ENCODE assay signal across 26 cellular contexts in the genomic region with DNA sequence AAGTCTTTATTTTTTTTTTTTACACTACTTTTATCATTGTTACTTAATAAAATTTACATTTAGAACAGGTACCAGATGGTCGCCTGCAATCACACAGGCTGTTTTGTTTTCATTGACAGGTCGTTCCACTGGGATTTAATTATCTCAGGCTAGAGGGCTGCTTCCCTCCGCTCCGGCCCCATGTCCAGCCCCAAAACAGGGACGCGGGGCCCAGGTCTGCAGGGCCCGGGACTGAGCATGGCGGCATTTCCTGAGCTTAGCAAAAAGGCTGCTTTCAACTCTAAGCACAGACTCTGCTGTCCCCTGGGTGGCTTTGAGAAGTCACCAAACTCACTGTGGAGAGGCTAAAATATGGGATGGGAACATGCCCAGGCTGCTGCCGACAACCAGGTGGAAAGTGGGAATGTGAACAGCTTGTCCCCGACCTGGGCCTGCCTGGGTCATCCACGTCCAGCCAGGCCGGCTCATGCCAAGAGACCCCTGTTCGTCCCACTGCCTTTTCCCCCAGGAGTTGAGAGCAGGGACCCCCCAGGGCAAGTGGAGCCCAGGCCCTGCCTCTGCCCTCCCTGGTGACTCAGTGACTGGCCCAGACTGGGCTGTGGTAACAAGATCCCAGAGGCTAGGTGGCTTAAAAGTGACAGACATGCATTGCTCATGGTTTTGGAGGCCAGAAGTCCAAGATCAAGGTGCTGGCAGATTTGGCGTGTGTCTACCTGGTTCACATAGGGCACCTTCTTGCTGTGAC.
DNase-seq lines count a peak whose midpoint lies in the region; ATAC-seq, FAIRE-seq and TF ChIP-seq lines count a peak whose summit lies in the region.
"Had no signal": no experiment of that assay in that cellular context is flagged by ENCODE, and none has a peak within 500 bp of the region (broad histone marks: within the 10 kb centered on the region; RNA-seq: fewer than 3 reads in every experiment).

No MANE protein-coding gene starts in this region.

- H3K9ac ChIP-seq in H1 (replicated peaks in 1 of 4; ENCODE audit: extremely low read depth in 1 of 4, low read depth in 3 of 4, low read length in 3 of 4), result no peak overlapping the region
- H3K9ac ChIP-seq: GM23248 had no signal

- no peaks in the 10 kb centered on the region for H3K4me1 Mint-ChIP-seq in activated CD4-positive, alpha-beta T cell treated with anti-CD3 and anti-CD28 coated beads, Interleukin-2, amount 10 ng/mL, durations not matched to agents 7 days and 5 days
- H3K4me1 Mint-ChIP-seq: CD8-positive, alpha-beta memory T cell had no signal

- no peaks in the 10 kb centered on the region for H3K9me3 ChIP-seq in H1 (ENCODE audit: insufficient read depth in 2 of 2, low read depth in 1 of 2, low read length in 1 of 2)
- no peaks in the 10 kb centered on the region for H3K9me3 ChIP-seq in spleen
- H3K9me3 ChIP-seq: A549, HAP-1 had no signal

- no peak overlapping the region for H2BK20ac ChIP-seq in H1 (ENCODE audit: low read length)

- H3K36me3 Mint-ChIP-seq in activated CD4-positive, alpha-beta T cell treated with anti-CD3 and anti-CD28 coated beads, Interleukin-2, amount 10 ng/mL, durations not matched to agents 7 days and 5 days (ENCODE audit: low read depth), result no peaks in the 10 kb centered on the region
- H3K36me3 Mint-ChIP-seq: CD8-positive, alpha-beta memory T cell had no signal

- H2BK120ac ChIP-seq in H1 (replicated peaks; ENCODE audit: low read depth, low read length), result no peak overlapping the region

- DNase-seq in Daoy (ENCODE audit: low read depth), result peak; percentile 23
- peak; percentile 35 for DNase-seq in NCI-H2171 (lab: John Stamatoyannopoulos, UW)
- no peak for DNase-seq in H1 (ENCODE audit: low read depth in 1 of 2, low spot score in 2 of 2)
- DNase-seq in spleen, result peak; percentile 45
- no peak for DNase-seq in activated CD4-positive, alpha-beta T cell treated with anti-CD3 and anti-CD28 coated beads, Interleukin-2, amount 10 ng/mL, durations not matched to agents 7 days and 5 days
- DNase-seq in stimulated activated CD4-positive, alpha-beta T cell treated with anti-CD3 and anti-CD28 coated beads, Interleukin-15, amount 100 ng/mL, for 24 hours, result no peak
- DNase-seq: C1 segment of cervical spinal cord, DMS153, GM23248, HFFc6, KBM-7, MV-4-11, NCI-H1105, NCI-H146, NCI-H1930, NCI-H2107, NCI-H446 treated with DMSO at 0.1 percent for 48 hours, NCI-H526, SHP77 had no signal

- no peak for FAIRE-seq in H1 (lab: Jason Lieb, UNC)
- FAIRE-seq: A549, GM18507, HTR-8/SVneo had no signal

- no peak overlapping the region for H3K27ac Mint-ChIP-seq in activated CD4-positive, alpha-beta T cell treated with anti-CD3 and anti-CD28 coated beads, Interleukin-2, amount 10 ng/mL, durations not matched to agents 7 days and 5 days
- H3K27ac Mint-ChIP-seq: HFFc6 had no signal

- H3K4me1 ChIP-seq in H1 (replicated peaks in 1 of 4; ENCODE audit: control insufficient read depth in 3 of 4, insufficient read depth in 4 of 4, low read length in 3 of 4) (no peaks in the 10 kb centered on the region), spleen (no peaks in the 10 kb centered on the region)
- H3K4me1 ChIP-seq: A549, HAP-1 had no signal

- H4K5ac ChIP-seq in H1 (ENCODE audit: insufficient read length, low read depth, low read length), result no peak overlapping the region

- peaks cover 0 to 5% of the 10 kb centered on the region in 2 experiments; a peak in 1 of 4 replicates for H3K79me2 ChIP-seq in H1 (ENCODE audit: control insufficient read depth in 1 of 2, insufficient read depth in 2 of 2, low read length in 2 of 2)

- H3K4me3 ChIP-seq in H1 (ENCODE audit: extremely low read depth in 1 of 4, insufficient read depth in 2 of 4, low read depth in 3 of 4, low read length in 4 of 4) (no peak overlapping the region), spleen (no peak overlapping the region)
- H3K4me3 ChIP-seq: A549, GM23248, HAP-1 had no signal

- H2BK12ac ChIP-seq in H1 (ENCODE audit: low read depth, low read length), result no peak overlapping the region; the same call in 1 of the 2 replicates

- H3K18ac ChIP-seq in H1 (ENCODE audit: extremely low read depth, low read length), result no peak overlapping the region

- no peak overlapping the region for H2BK15ac ChIP-seq in H1 (ENCODE audit: low read length)

- no peaks in the 10 kb centered on the region for H3K23me2 ChIP-seq in H1 (ENCODE audit: low read depth, low read length)

- POLR2A ChIA-PET in H1 (lab: Charles Lee; ENCODE audit: partially characterized antibody), result no interaction called here
- POLR2A ChIA-PET in activated CD4-positive, alpha-beta T cell treated with anti-CD3 and anti-CD28 coated beads, Interleukin-2, amount 10 ng/mL, durations not matched to agents 7 days and 5 days (lab: Charles Lee), result no interaction called here

- no peak overlapping the region for H3K56ac ChIP-seq in H1 (replicated peaks; ENCODE audit: insufficient read length, low read depth, low read length)

- no peak overlapping the region for H3K23ac ChIP-seq in H1 (ENCODE audit: insufficient read length)

- WGBS in H1 (ENCODE audit: extremely low coverage in 1 of 2, insufficient coverage in 1 of 2, insufficient read length in 1 of 2, insufficient replicate concordance in 2 of 2, low coverage in 1 of 2, low lambda C conversion rate in 2 of 2, missing lambda C conversion rate in 1 of 2), 2 experiments, result 90% methylated on average over 14 of the region's 14 CpGs; no CpG with 5 or more reads in 1 of the 2 experiments
- 82 to 89% (median 87%) methylated on average over 10 to 14 of the region's 14 CpGs for WGBS in spleen, 5 donors

- no peak overlapping the region for H3K4ac ChIP-seq in H1 (replicated peaks; ENCODE audit: insufficient read length, low read depth, low read length)

- no peak overlapping the region for H4K91ac ChIP-seq in H1 (replicated peaks; ENCODE audit: insufficient read length, low read length)

- no peak overlapping the region for H3K4me3 Mint-ChIP-seq in activated CD4-positive, alpha-beta T cell treated with anti-CD3 and anti-CD28 coated beads, Interleukin-2, amount 10 ng/mL, durations not matched to agents 7 days and 5 days
- H3K4me3 Mint-ChIP-seq: CD8-positive, alpha-beta memory T cell; HFFc6 had no signal

- H3K4me2 ChIP-seq in H1 (ENCODE audit: insufficient read depth in 1 of 2, low read depth in 2 of 2, low read length in 2 of 2), result no peak overlapping the region
- H3K4me2 ChIP-seq: A549 had no signal

- H3K27me3 Mint-ChIP-seq in activated CD4-positive, alpha-beta T cell treated with anti-CD3 and anti-CD28 coated beads, Interleukin-2, amount 10 ng/mL, durations not matched to agents 7 days and 5 days, result no peaks in the 10 kb centered on the region

- peak overlapping the region; percentile 45; the same call in 1 of the 2 replicates for H4K8ac ChIP-seq in H1 (ENCODE audit: extremely low read depth, insufficient read depth, low read length)

- no peak overlapping the region for H2AFZ ChIP-seq in H1 (ENCODE audit: low read length)
- H2AFZ ChIP-seq: GM23248 had no signal

- H3K36me3 ChIP-seq in H1 (ENCODE audit: control insufficient read depth in 2 of 4, insufficient read depth in 4 of 4, low read length in 3 of 4) (peaks cover 0 to 9% (median 3%) of the 10 kb centered on the region in 4 experiments; a peak in 4 of 8 replicates), spleen (no peaks in the 10 kb centered on the region)
- H3K36me3 ChIP-seq: HAP-1 had no signal

- H4K20me1 ChIP-seq in H1 (replicated peaks in 1 of 2; ENCODE audit: control insufficient read depth in 1 of 2, insufficient read depth in 2 of 2, low read length in 2 of 2), result peaks cover 0 to 6% of the 10 kb centered on the region in 2 experiments

- H3K27ac ChIP-seq in H1 (ENCODE audit: low read depth, low read length) (no peak overlapping the region), spleen (no peak overlapping the region)
- H3K27ac ChIP-seq: GM23248, RWPE1 had no signal

- H3K27me3 ChIP-seq in H1 (replicated peaks in 1 of 4; ENCODE audit: control insufficient read depth in 3 of 4, extremely low read depth in 1 of 4, insufficient read depth in 3 of 4, low read length in 3 of 4) (no peaks in the 10 kb centered on the region; a peak in 1 of 7 replicates), spleen (replicated peaks in 1 of 7) (peaks cover 0 to 9% (median 0%) of the 10 kb centered on the region in 7 donors)

- TF ChIP-seq EP300 in H1 (IDR thresholded peaks at IDR 0.05; ENCODE audit: borderline replicate concordance in 1 of 2, low read depth in 2 of 2, low read length in 2 of 2), result no peak

- no peak for TF ChIP-seq RAD21 in H1 (IDR thresholded peaks at IDR 0.05 in 1 of 2, conservative IDR thresholded peaks at IDR 0.05 in 1 of 2; ENCODE audit: low read depth in 2 of 2, low read length in 2 of 2)

- TF ChIP-seq CTCF in H1 (IDR thresholded peaks at IDR 0.05; ENCODE audit: control extremely low read depth in 1 of 3, insufficient read depth in 1 of 3, low read depth in 1 of 3, low read length in 3 of 3), result no peak
- TF ChIP-seq CTCF in spleen (IDR thresholded peaks at IDR 0.05 in 8 of 11, conservative IDR thresholded peaks at IDR 0.05 in 3 of 11), result no peak

- no peaks in the 10 kb centered on the region for H3K9me3 Mint-ChIP-seq in activated CD4-positive, alpha-beta T cell treated with anti-CD3 and anti-CD28 coated beads, Interleukin-2, amount 10 ng/mL, durations not matched to agents 7 days and 5 days

- no peak for TF ChIP-seq POLR2A in H1 (IDR thresholded peaks at IDR 0.05; ENCODE audit: control extremely low read depth in 1 of 2, low read depth in 2 of 2, low read length in 2 of 2)
- TF ChIP-seq POLR2A in spleen (IDR thresholded peaks at IDR 0.05), result no peak

- no peak overlapping the region for H3K14ac ChIP-seq in H1 (ENCODE audit: insufficient read length)

- CTCF ChIA-PET in H1 (lab: Charles Lee; ENCODE audit: partially characterized antibody), result interaction anchor here (0.8 to 1.1 kb wide), 3 partner anchors 15 to 237 kb away, joined by 3 to 4 read pairs (median 3); no protein-coding TSS in a partner anchor
- CTCF ChIA-PET in activated CD4-positive, alpha-beta T cell treated with anti-CD3 and anti-CD28 coated beads, Interleukin-2, amount 10 ng/mL, durations not matched to agents 7 days and 5 days (lab: Charles Lee), result no interaction called here

- no peak overlapping the region for H2AK5ac ChIP-seq in H1 (ENCODE audit: low read depth, low read length)

- intact Hi-C loops in spleen (cut with DNase I; ENCODE audit: low total_unique reads), result no loop called here

- no peak overlapping the region for H2BK5ac ChIP-seq in H1 (ENCODE audit: low read depth, low read length)

- no peak for ATAC-seq in GM18517 (IDR thresholded peaks at IDR 0.05; ENCODE audit: unreplicated experiment)
- ATAC-seq: A549 had no signal

- H3K79me1 ChIP-seq in H1 (ENCODE audit: low read depth, low read length), result peaks cover 7% of the 10 kb centered on the region

TF ChIP-seq in H1, 55 proteins besides CTCF, POLR2A, EP300 and RAD21:
- no peak for TF ChIP-seq TEAD4 (IDR thresholded peaks at IDR 0.05; ENCODE audit: low read depth, low read length)
- TF ChIP-seq RBBP5 (IDR thresholded peaks at IDR 0.05; ENCODE audit: borderline replicate concordance, low read depth, low read length), result no peak

Comparison
In these comparisons a context has a peak if more than half of its experiments do, and no peak if none do; other contexts are left out.
1. DNase-seq: peak in Daoy (single experiment), NCI-H2171 (single experiment) and spleen (single experiment); none in H1 (0 of 2), activated CD4-positive, alpha-beta T cell treated with anti-CD3 and anti-CD28 coated beads, Interleukin-2, amount 10 ng/mL, durations not matched to agents 7 days and 5 days (single experiment) and stimulated activated CD4-positive, alpha-beta T cell treated with anti-CD3 and anti-CD28 coated beads, Interleukin-15, amount 100 ng/mL, for 24 hours (single experiment).